25 cellular contexts compared by ENCODE assay signal in genomic region chr12:106409898-106410297, GRCh38.
"Had no signal": no experiment of that assay in that cellular context is flagged by ENCODE, and none has a peak within 500 bp of the region (broad histone marks: within the 10 kb centered on the region; RNA-seq: fewer than 3 reads in every experiment).

No MANE protein-coding gene starts in this region.

- H3K4me1 ChIP-seq: ascending aorta had no signal

- H3K9me3 Mint-ChIP-seq: activated CD8-positive, alpha-beta T cell treated with anti-CD3 and anti-CD28 coated beads for 36 hours; activated naive CD4-positive, alpha-beta T cell treated with anti-CD3 and anti-CD28 coated beads, Interleukin-2, amount 50 U/mL, for 24 hours; activated T-helper 1 cell treated with anti-CD3 and anti-CD28 coated beads, Interleukin-12 subunit alpha, Interleukin-12 subunit beta, Interleukin-2, Interleukin-4 antibody, amounts not matched to agents 30 ng/mL and 10 ng/mL and 1 ng/mL, durations not matched to agents 14 hours and 24 hours and 36 hours; T-helper 1 cell treated with Interleukin-12 subunit alpha and Interleukin-12 subunit beta and Interleukin-4 antibody, amounts not matched to agents 30 μg/mL and 1 μg/mL, for 36 hours had no signal

- H3K27ac ChIP-seq: ascending aorta, brain microvascular endothelial cell, RWPE1 had no signal

- H3K4me3 ChIP-seq: ascending aorta had no signal

- H3K9me3 ChIP-seq: ascending aorta had no signal

- ATAC-seq: activated CD4-positive, CD25-positive, alpha-beta regulatory T cell treated with anti-CD3 and anti-CD28 coated beads, Interleukin-2, amount 50 U/mL, for 24 hours; activated CD8-positive, alpha-beta T cell treated with anti-CD3 and anti-CD28 coated beads for 36 hours; Panc1 had no signal

- H3K4me3 Mint-ChIP-seq: activated CD8-positive, alpha-beta T cell treated with anti-CD3 and anti-CD28 coated beads for 36 hours; activated naive CD4-positive, alpha-beta T cell treated with anti-CD3 and anti-CD28 coated beads, Interleukin-2, amount 50 U/mL, for 24 hours; activated T-helper 1 cell treated with anti-CD3 and anti-CD28 coated beads, Interleukin-12 subunit alpha, Interleukin-12 subunit beta, Interleukin-2, Interleukin-4 antibody, amounts not matched to agents 30 ng/mL and 10 ng/mL and 1 ng/mL, durations not matched to agents 14 hours and 24 hours and 36 hours; T-helper 1 cell treated with Interleukin-12 subunit alpha and Interleukin-12 subunit beta and Interleukin-4 antibody, amounts not matched to agents 30 μg/mL and 1 μg/mL, for 36 hours had no signal

- H3K27ac Mint-ChIP-seq: activated CD8-positive, alpha-beta T cell treated with anti-CD3 and anti-CD28 coated beads for 36 hours; activated naive CD4-positive, alpha-beta T cell treated with anti-CD3 and anti-CD28 coated beads, Interleukin-2, amount 50 U/mL, for 24 hours; activated T-helper 1 cell treated with anti-CD3 and anti-CD28 coated beads, Interleukin-12 subunit alpha, Interleukin-12 subunit beta, Interleukin-2, Interleukin-4 antibody, amounts not matched to agents 30 ng/mL and 10 ng/mL and 1 ng/mL, durations not matched to agents 14 hours and 24 hours and 36 hours; T-helper 1 cell treated with Interleukin-12 subunit alpha and Interleukin-12 subunit beta and Interleukin-4 antibody, amounts not matched to agents 30 μg/mL and 1 μg/mL, for 36 hours had no signal

- H3K27me3 Mint-ChIP-seq: activated CD8-positive, alpha-beta T cell treated with anti-CD3 and anti-CD28 coated beads for 36 hours; activated naive CD4-positive, alpha-beta T cell treated with anti-CD3 and anti-CD28 coated beads, Interleukin-2, amount 50 U/mL, for 24 hours had no signal

- DNase-seq: activated CD4-positive, alpha-beta T cell treated with anti-CD3 and anti-CD28 coated beads for 4 hours; activated CD8-positive, alpha-beta memory T cell treated with anti-CD3 and anti-CD28 coated beads, Interleukin-2, amount 50 U/mL, for 4 hours; activated CD8-positive, alpha-beta T cell treated with anti-CD3 and anti-CD28 coated beads for 36 hours; activated effector memory CD4-positive, alpha-beta T cell treated with Interleukin-2 at 50 U/mL for 16 hours; activated naive CD4-positive, alpha-beta T cell; activated T-cell treated with anti-CD3 and anti-CD28 coated beads, Interleukin-2, amount 50 U/mL, for 1 hour; amniotic stem cell; brain microvascular endothelial cell; NCI-H1092; NCI-H1417; NCI-H1930; NCI-H2107; NCI-H2171 treated with DMSO at 0.1 percent for 48 hours; NCI-H226; NCI-H510A; NCI-H526 treated with DMSO at 0.1 percent for 48 hours; NCI-H82; Right ventricle myocardium superior had no signal

- H3K27me3 ChIP-seq: ascending aorta, brain microvascular endothelial cell had no signal
